Comparison of ENCODE assay signal across 9 cellular contexts in the genomic region with DNA sequence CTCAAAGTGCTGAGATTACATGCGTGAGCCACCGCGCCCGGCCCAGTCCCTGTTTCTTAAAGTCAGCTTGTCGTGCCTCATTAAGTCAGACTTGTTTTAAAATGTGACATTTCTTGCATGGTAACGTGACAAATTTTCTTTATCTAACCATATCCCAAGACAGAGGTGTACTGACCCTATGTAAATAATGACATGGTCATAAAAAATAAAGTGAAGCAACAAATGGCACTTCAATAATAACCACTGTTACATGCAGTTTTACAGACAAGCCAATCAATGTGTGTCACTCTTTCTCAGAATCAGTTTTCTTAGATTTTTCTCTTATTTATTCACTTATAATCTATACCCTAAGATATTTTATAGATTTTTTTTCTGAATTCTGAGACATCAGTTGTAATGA. TPM values are rescaled to one million over a fixed set of nuclear protein-coding genes. Genes with fewer than 3 reads are reported as not detected.
"Had no signal": no experiment of that assay in that cellular context is flagged by ENCODE, and none has a peak within 500 bp of the region (broad histone marks: within the 10 kb centered on the region; RNA-seq: fewer than 3 reads in every experiment).

No MANE protein-coding gene starts in this region.

- H3K9me3 Mint-ChIP-seq: IgD-negative memory B cell had no signal

- DNase-seq: IMR-90, KBM-7, KG1 had no signal

- H3K4me3 Mint-ChIP-seq: IgD-negative memory B cell had no signal

- FAIRE-seq: HepG2, K562 had no signal

- H3K27ac ChIP-seq: HL-60, KMS-11 had no signal

- H3K4me3 ChIP-seq: K562 had no signal

- H3K27ac Mint-ChIP-seq: IgD-negative memory B cell had no signal

- ATAC-seq: HepG2, K562 had no signal

RNA-seq across cellular contexts. Expression of a gene that starts 35.2 kb away (rescaled TPM):
- total RNA-seq: HepG2, HT-29, K562 had no signal
- polyA plus RNA-seq: IgD-negative memory B cell, K562 had no signal
